ENCODE assay signal across 14 cellular contexts in genomic region chr15:69498987-69499386, GRCh38. TPM values are rescaled to one million over a fixed set of nuclear protein-coding genes. Genes with fewer than 3 reads are reported as not detected.
DNase-seq lines count a peak whose midpoint lies in the region; ATAC-seq and TF ChIP-seq lines count a peak whose summit lies in the region.
"Had no signal": no experiment of that assay in that cellular context is flagged by ENCODE, and none has a peak within 500 bp of the region (broad histone marks: within the 10 kb centered on the region; RNA-seq: fewer than 3 reads in every experiment).

No MANE protein-coding gene starts in this region.

- H3K18ac ChIP-seq in neuronal stem cell (ENCODE audit: low read length) = no peak overlapping the region

- H3K4me3 Mint-ChIP-seq in brain (peak overlapping the region in 1 of 5 experiments; percentile 47), immature natural killer cell (peak overlapping the region; percentile 79 to 90 (median 82))
- H3K4me3 Mint-ChIP-seq: CD14-positive monocyte had no signal

- H3K36me3 ChIP-seq in RWPE2 (ENCODE audit: low read depth) = no peaks in the 10 kb centered on the region
- no peaks in the 10 kb centered on the region for H3K36me3 ChIP-seq in neuronal stem cell (replicated peaks in 1 of 2; ENCODE audit: control insufficient read depth in 2 of 2, insufficient read depth in 2 of 2, low read length in 2 of 2)

- no peak overlapping the region for H2BK120ac ChIP-seq in neuronal stem cell (ENCODE audit: low read depth, low read length)

- H2AFZ ChIP-seq in neuronal stem cell (ENCODE audit: low read length) = no peak overlapping the region

- no peak overlapping the region for H2BK12ac ChIP-seq in neuronal stem cell (ENCODE audit: low read length)

- ATAC-seq in RWPE2 (ENCODE audit: low read depth) (no peak), HG03039 (IDR thresholded peaks at IDR 0.05; ENCODE audit: unreplicated experiment) (no peak), HG03159 (IDR thresholded peaks at IDR 0.05; ENCODE audit: unreplicated experiment) (no peak)
- ATAC-seq: A549 had no signal

- H3K23ac ChIP-seq in neuronal stem cell (ENCODE audit: low read depth, low read length, poor library complexity) = no peak overlapping the region

- no peak overlapping the region for H3K9ac ChIP-seq in neuronal stem cell (ENCODE audit: low read depth, low read length, poor library complexity)

- H2AK5ac ChIP-seq in neuronal stem cell (ENCODE audit: low read depth, low read length) = peak overlapping the region; percentile 15

- peaks cover 0 to 3% (median 0%) of the 10 kb centered on the region in 5 experiments for H3K9me3 Mint-ChIP-seq in brain
- H3K9me3 Mint-ChIP-seq in immature natural killer cell = no peaks in the 10 kb centered on the region
- H3K9me3 Mint-ChIP-seq: CD8-positive, alpha-beta memory T cell had no signal

- TF ChIP-seq CTCF in RWPE2 (IDR thresholded peaks at IDR 0.05; ENCODE audit: poor library complexity, severe bottlenecking) = no peak
- no peak for TF ChIP-seq CTCF in brain (conservative IDR thresholded peaks at IDR 0.05)

- H3K27ac ChIP-seq in RWPE2 (ENCODE audit: poor library complexity, severe bottlenecking) (no peak overlapping the region), neuronal stem cell (replicated peaks; ENCODE audit: low read length) (no peak overlapping the region)
- H3K27ac ChIP-seq: A549 had no signal

- H3K36me3 Mint-ChIP-seq in brain (no peaks in the 10 kb centered on the region), immature natural killer cell (no peaks in the 10 kb centered on the region)
- H3K36me3 Mint-ChIP-seq: CD14-positive monocyte; CD8-positive, alpha-beta memory T cell had no signal

- WGBS in neuronal stem cell (ENCODE audit: extremely low coverage in 2 of 2, insufficient read length in 2 of 2, insufficient replicate concordance in 1 of 2), 2 donors = no CpG with 5 or more reads among the region's 6 CpGs

- H3K27ac Mint-ChIP-seq in brain = peak overlapping the region in 3 of 5 experiments; percentile 72 to 90 (median 78)
- H3K27ac Mint-ChIP-seq in immature natural killer cell = peak overlapping the region; percentile 94 to 98 (median 96)
- H3K27ac Mint-ChIP-seq: CD14-positive monocyte had no signal

- H3K4ac ChIP-seq in neuronal stem cell (ENCODE audit: low read length) = no peak overlapping the region

- peak; percentile 29 for DNase-seq in RWPE2 (ENCODE audit: low spot score)
- no peak for DNase-seq in immature natural killer cell
- no peak for DNase-seq in neuronal stem cell (ENCODE audit: low spot score)
- DNase-seq in NCI-H2029 treated with DMSO at 0.1 percent for 48 hours (lab: John Stamatoyannopoulos, UW) = no peak
- DNase-seq: Caco-2, DMS53, GF-D8, HCEC 1CT had no signal

- no peak overlapping the region for H2BK15ac ChIP-seq in neuronal stem cell (ENCODE audit: low read length)

- H3K4me1 ChIP-seq in RWPE2 (ENCODE audit: insufficient read depth, poor library complexity, severe bottlenecking) (no peaks in the 10 kb centered on the region), neuronal stem cell (ENCODE audit: control insufficient read depth in 2 of 2, insufficient read depth in 1 of 2, low read depth in 1 of 2, low read length in 2 of 2) (peaks cover 0 to 16% of the 10 kb centered on the region in 2 donors)
- H3K4me1 ChIP-seq: A549, Caco-2 had no signal

- H3K4me1 Mint-ChIP-seq in brain (peaks cover 63% of the 10 kb centered on the region), immature natural killer cell (peaks cover 53 to 69% of the 10 kb centered on the region in 2 donors)
- H3K4me1 Mint-ChIP-seq: CD14-positive monocyte had no signal

- no peak overlapping the region for H3K4me2 ChIP-seq in neuronal stem cell (ENCODE audit: insufficient read depth, low read length, poor library complexity, severe bottlenecking)
- H3K4me2 ChIP-seq: A549 had no signal

- H3K27me3 ChIP-seq in RWPE2 (ENCODE audit: insufficient read depth, poor library complexity, severe bottlenecking) (no peaks in the 10 kb centered on the region), neuronal stem cell (ENCODE audit: control insufficient read depth in 3 of 3, insufficient read depth in 3 of 3, low read depth in 1 of 3, low read length in 3 of 3) (peaks cover 0 to 7% (median 0%) of the 10 kb centered on the region in 3 experiments)

- H3K79me1 ChIP-seq in neuronal stem cell (ENCODE audit: low read depth, low read length) = no peaks in the 10 kb centered on the region

- no peak overlapping the region for H3K14ac ChIP-seq in neuronal stem cell (ENCODE audit: low read length)

- H4K91ac ChIP-seq in neuronal stem cell (ENCODE audit: low read depth, low read length, poor library complexity) = no peak overlapping the region

- H2BK5ac ChIP-seq in neuronal stem cell (ENCODE audit: low read length) = peak overlapping the region; percentile 11

- peaks cover 2% of the 10 kb centered on the region for H3K27me3 Mint-ChIP-seq in brain
- peaks cover 3 to 8% (median 4%) of the 10 kb centered on the region in 3 donors for H3K27me3 Mint-ChIP-seq in immature natural killer cell (ENCODE audit: low read depth in 3 of 3)

- H3K4me3 ChIP-seq in RWPE2 (ENCODE audit: severe bottlenecking) (no peak overlapping the region), neuronal stem cell (ENCODE audit: low read length in 2 of 2) (no peak overlapping the region)
- H3K4me3 ChIP-seq: A549 had no signal

- H4K8ac ChIP-seq in neuronal stem cell (ENCODE audit: low read depth, low read length) = no peak overlapping the region

- no peaks in the 10 kb centered on the region for H3K9me3 ChIP-seq in RWPE2 (ENCODE audit: severe bottlenecking)
- no peaks in the 10 kb centered on the region for H3K9me3 ChIP-seq in neuronal stem cell (replicated peaks in 1 of 2; ENCODE audit: control insufficient read depth in 2 of 2, insufficient read depth in 1 of 2, low read depth in 1 of 2, low read length in 2 of 2)
- H3K9me3 ChIP-seq: A549, Caco-2 had no signal

RNA-seq across cellular contexts. Expression of gene RPLP1, which starts 46.4 kb away (rescaled TPM):
- polyA plus RNA-seq in brain (ENCODE audit: insufficient read depth, low read depth, low replicate concordance) = 2,442 TPM
- 1,000 to 10,000 TPM in 2 of 3 donors, 100 to 1,000 TPM in 1; 537 to 1,740 (median 1,337) TPM for polyA plus RNA-seq in immature natural killer cell
- 3,764 TPM for polyA plus RNA-seq in neuronal stem cell (2013, experiment 1 of 2)
- 3,897 TPM for polyA plus RNA-seq in neuronal stem cell (2013, experiment 2 of 2)
